Comparison of ENCODE assay signal across 26 cellular contexts in the genomic region with DNA sequence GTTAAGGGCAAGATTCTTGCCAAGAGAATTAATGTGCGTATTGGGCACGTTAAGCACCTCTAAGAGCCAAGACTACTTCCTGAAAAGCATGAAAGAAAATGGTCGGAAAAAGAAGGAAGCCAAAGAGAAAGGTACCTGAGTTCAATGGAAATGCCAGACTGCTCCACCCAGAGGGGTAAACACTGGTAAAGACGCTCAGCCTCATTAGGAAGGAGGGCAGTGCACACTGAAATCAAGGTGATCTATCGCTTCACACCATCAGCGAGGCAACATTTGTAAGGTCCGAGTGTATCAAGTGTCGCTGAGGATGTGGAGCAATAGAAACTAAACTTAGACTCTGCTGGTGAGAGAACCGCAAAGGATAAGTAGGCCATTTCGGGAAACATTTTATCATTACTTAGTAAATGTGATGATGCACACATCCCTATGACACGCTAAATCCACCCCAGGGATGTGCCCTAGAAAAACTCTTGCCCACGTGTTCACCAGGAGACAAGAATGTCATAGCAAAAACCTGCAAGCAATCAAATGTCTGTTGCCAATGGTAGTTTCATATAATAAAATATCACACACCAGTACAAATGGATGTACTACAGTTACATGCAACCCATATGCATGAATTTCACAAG. TPM values are rescaled to one million over a fixed set of nuclear protein-coding genes. Genes with fewer than 3 reads are reported as not detected.
DNase-seq lines count a peak whose midpoint lies in the region; ATAC-seq and TF ChIP-seq lines count a peak whose summit lies in the region.
"Had no signal": no experiment of that assay in that cellular context is flagged by ENCODE, and none has a peak within 500 bp of the region (broad histone marks: within the 10 kb centered on the region; RNA-seq: fewer than 3 reads in every experiment).

No MANE protein-coding gene starts in this region.

- H3K9me2 ChIP-seq in GM23338 (ENCODE audit: insufficient read depth), result 0 out of 2 replicates have a peak, but pooled peaks cover 5% of the 10 kb centered on the region

- H3K4me3 ChIP-seq in AG10803 (ENCODE audit: low read length), result no peak overlapping the region
- no peak overlapping the region for H3K4me3 ChIP-seq in cardiac muscle cell
- H3K4me3 ChIP-seq in rectal smooth muscle tissue (ENCODE audit: low read length), result no peak overlapping the region
- H3K4me3 ChIP-seq in GM23338, result no peak overlapping the region
- no peak overlapping the region for H3K4me3 ChIP-seq in H7 (ENCODE audit: insufficient read depth, low read depth, low read length)
- H3K4me3 ChIP-seq: lung, PC-9, right lobe of liver had no signal

- H3K36me3 Mint-ChIP-seq in T-helper 17 cell (ENCODE audit: low read depth), result no peaks in the 10 kb centered on the region
- no peaks in the 10 kb centered on the region for H3K36me3 Mint-ChIP-seq in GM23338 (ENCODE audit: low read depth)

- H3K4me1 ChIP-seq in cardiac muscle cell (ENCODE audit: low read depth), result peaks cover 14% of the 10 kb centered on the region
- H3K4me1 ChIP-seq in rectal smooth muscle tissue (ENCODE audit: control insufficient read depth, insufficient read depth, low read length), result peaks cover 13% of the 10 kb centered on the region
- no peaks in the 10 kb centered on the region for H3K4me1 ChIP-seq in GM23338 (ENCODE audit: insufficient read depth)
- H3K4me1 ChIP-seq: right lobe of liver had no signal

- H4K20me1 ChIP-seq in GM23338 (replicated peaks; ENCODE audit: insufficient read depth), result no peaks in the 10 kb centered on the region

- H3K27me3 Mint-ChIP-seq in T-helper 17 cell, result peaks cover 9% of the 10 kb centered on the region
- H3K27me3 Mint-ChIP-seq in GM23338 (ENCODE audit: insufficient read depth, low read depth, poor library complexity), result peaks cover 4% of the 10 kb centered on the region
- H3K27me3 Mint-ChIP-seq: stimulated activated naive CD8-positive, alpha-beta T cell treated with anti-CD3 and anti-CD28 coated beads, Interleukin-15, Interleukin-2, amounts not matched to agents 100 ng/mL and 50 ng/mL, for 24 hours had no signal

- H3K27ac Mint-ChIP-seq in T-helper 17 cell (peak overlapping the region; percentile 32), GM23338 (no peak overlapping the region)
- H3K27ac Mint-ChIP-seq: immature natural killer cell; stimulated activated naive CD8-positive, alpha-beta T cell treated with anti-CD3 and anti-CD28 coated beads, Interleukin-15, Interleukin-2, amounts not matched to agents 100 ng/mL and 50 ng/mL, for 24 hours had no signal

- H3K27ac ChIP-seq in cardiac muscle cell (peak overlapping the region; percentile 92), rectal smooth muscle tissue (ENCODE audit: low read depth, low read length) (peak overlapping the region; percentile 76), GM23338 (ENCODE audit: low read depth) (no peak overlapping the region)
- H3K27ac ChIP-seq: PC-9, right lobe of liver had no signal

- H3K9me3 ChIP-seq in T-helper 17 cell (ENCODE audit: control insufficient read depth, low read length, poor library complexity, severe bottlenecking) (no peaks in the 10 kb centered on the region), cardiac muscle cell (ENCODE audit: low read depth) (no peaks in the 10 kb centered on the region)
- H3K9me3 ChIP-seq: right lobe of liver had no signal

- no peak overlapping the region for H3K4me3 Mint-ChIP-seq in T-helper 17 cell
- H3K4me3 Mint-ChIP-seq in GM23338, result no peak overlapping the region
- H3K4me3 Mint-ChIP-seq: immature natural killer cell; stimulated activated naive CD8-positive, alpha-beta T cell treated with anti-CD3 and anti-CD28 coated beads, Interleukin-15, Interleukin-2, amounts not matched to agents 100 ng/mL and 50 ng/mL, for 24 hours had no signal

- no peaks in the 10 kb centered on the region for H3F3A ChIP-seq in GM23338 (replicated peaks; ENCODE audit: low read depth)

- H3K4me1 Mint-ChIP-seq in T-helper 17 cell (peaks cover 6% of the 10 kb centered on the region), GM23338 (peaks cover 2% of the 10 kb centered on the region)

- peak; percentile 17 for DNase-seq in AG10803 (ENCODE audit: low read depth)
- no peak for DNase-seq in T-helper 17 cell
- peak in 1 of 2 donors; percentile 75 for DNase-seq in cardiac muscle cell (ENCODE audit: low read depth in 1 of 2, low spot score in 1 of 2)
- no peak for DNase-seq in GM23338 (ENCODE audit: low spot score)
- no peak for DNase-seq in H7
- DNase-seq: activated CD4-positive, alpha-beta T cell treated with anti-CD3 and anti-CD28 coated beads for 1 hour; DMS 273 treated with DMSO at 0.1 percent for 48 hours; immature natural killer cell; Kasumi-1; NCI-H1436 treated with DMSO at 0.1 percent for 48 hours; NCI-H2171 treated with DMSO at 0.1 percent for 48 hours; NCI-H526 treated with DMSO at 0.1 percent for 48 hours; occipital lobe; PC-9; right lobe of liver had no signal

- no peak overlapping the region for H2AFZ ChIP-seq in GM23338
- H2AFZ ChIP-seq: PC-9 had no signal

- H3K4me2 ChIP-seq in GM23338, result no peak overlapping the region
- H3K4me2 ChIP-seq: PC-9 had no signal

- H3K27me3 ChIP-seq in cardiac muscle cell, result no peaks in the 10 kb centered on the region
- H3K27me3 ChIP-seq in rectal smooth muscle tissue (ENCODE audit: control insufficient read depth, insufficient read depth, low read length), result no peaks in the 10 kb centered on the region
- no peaks in the 10 kb centered on the region for H3K27me3 ChIP-seq in GM23338 (ENCODE audit: insufficient read depth)
- no peaks in the 10 kb centered on the region for H3K27me3 ChIP-seq in H7 (ENCODE audit: control insufficient read depth, insufficient read depth, low read length)
- H3K27me3 ChIP-seq: right lobe of liver had no signal

- TF ChIP-seq CTCF in AG10803 (conservative IDR thresholded peaks at IDR 0.05; ENCODE audit: low read length), result no peak
- no peak for TF ChIP-seq CTCF in cardiac muscle cell (IDR thresholded peaks at IDR 0.05; ENCODE audit: low read depth, low read length)
- no peak for TF ChIP-seq CTCF in GM23338 (conservative IDR thresholded peaks at IDR 0.05; ENCODE audit: low read depth in 2 of 2)

- H3K36me3 ChIP-seq in cardiac muscle cell (peaks cover 1% of the 10 kb centered on the region), rectal smooth muscle tissue (ENCODE audit: control insufficient read depth, insufficient read depth, low read length) (no peaks in the 10 kb centered on the region), GM23338 (ENCODE audit: insufficient read depth) (no peaks in the 10 kb centered on the region), H7 (replicated peaks; ENCODE audit: control insufficient read depth, insufficient read depth, low read length) (no peaks in the 10 kb centered on the region)
- H3K36me3 ChIP-seq: right lobe of liver had no signal

- H3K9ac ChIP-seq in rectal smooth muscle tissue (ENCODE audit: low read length), result no peak overlapping the region

- ATAC-seq in T-helper 17 cell, result no peak
- ATAC-seq in GM23338, result no peak
- no peak for ATAC-seq in GM18870 (IDR thresholded peaks at IDR 0.05; ENCODE audit: unreplicated experiment)
- no peak for ATAC-seq in GM21528 (IDR thresholded peaks at IDR 0.05; ENCODE audit: low FRiP score, unreplicated experiment)
- ATAC-seq: esophagus mucosa had no signal

- no peaks in the 10 kb centered on the region for H3K9me3 Mint-ChIP-seq in GM23338
- H3K9me3 Mint-ChIP-seq: immature natural killer cell; stimulated activated naive CD8-positive, alpha-beta T cell treated with anti-CD3 and anti-CD28 coated beads, Interleukin-15, Interleukin-2, amounts not matched to agents 100 ng/mL and 50 ng/mL, for 24 hours had no signal

- no peaks in the 10 kb centered on the region for H3K79me2 ChIP-seq in GM23338 (replicated peaks; ENCODE audit: insufficient read depth)

TF ChIP-seq in GM23338, 12 proteins besides CTCF, POLR2A, EP300 and RAD21 (continues in another document):
- TF ChIP-seq, protein P1, sequence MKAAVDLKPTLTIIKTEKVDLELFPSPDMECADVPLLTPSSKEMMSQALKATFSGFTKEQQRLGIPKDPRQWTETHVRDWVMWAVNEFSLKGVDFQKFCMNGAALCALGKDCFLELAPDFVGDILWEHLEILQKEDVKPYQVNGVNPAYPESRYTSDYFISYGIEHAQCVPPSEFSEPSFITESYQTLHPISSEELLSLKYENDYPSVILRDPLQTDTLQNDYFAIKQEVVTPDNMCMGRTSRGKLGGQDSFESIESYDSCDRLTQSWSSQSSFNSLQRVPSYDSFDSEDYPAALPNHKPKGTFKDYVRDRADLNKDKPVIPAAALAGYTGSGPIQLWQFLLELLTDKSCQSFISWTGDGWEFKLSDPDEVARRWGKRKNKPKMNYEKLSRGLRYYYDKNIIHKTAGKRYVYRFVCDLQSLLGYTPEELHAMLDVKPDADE (IDR thresholded peaks at IDR 0.05), result no peak
- no peak for TF ChIP-seq ZNF114 (CRISPR knock-in tag; IDR thresholded peaks at IDR 0.05)

RNA-seq across cellular contexts. Expression of a gene that starts 23.5 kb away (rescaled TPM):
- total RNA-seq in T-helper 17 cell, result 10 to 100 TPM; 24.3 to 27.9 TPM
- total RNA-seq in cardiac muscle cell, result 19.6 and 42.6 TPM in 2 replicates
- 23.1 and 44.0 TPM in 2 replicates for polyA plus RNA-seq in cardiac muscle cell
- 18.4 and 18.5 TPM in 2 replicates for total RNA-seq in GM23338 (2014; rRNA removed; shearing (Covaris generic))
- polyA plus RNA-seq in GM23338 (2016; fragmentation: Nextera tagmentation; extraction: Ambion mirVana), result 16.3 and 17.8 TPM in 2 replicates
- total RNA-seq in H7 (2014; rRNA removed; shearing (Covaris generic)), result 5.5 and 6.8 TPM in 2 replicates

RNA-seq across cellular contexts. Expression of a gene that starts 23.8 kb away (rescaled TPM):
- total RNA-seq in T-helper 17 cell (100 to 1,000 TPM; 102 to 118 TPM), cardiac muscle cell (92.0 and 110 TPM in 2 replicates)
- polyA plus RNA-seq in cardiac muscle cell (340 and 386 TPM in 2 replicates), GM23338 (2016; fragmentation: Nextera tagmentation; extraction: Ambion mirVana) (211 and 234 TPM in 2 replicates)
- 45.2 and 52.4 TPM in 2 replicates for total RNA-seq in GM23338 (2014; rRNA removed; shearing (Covaris generic))
- total RNA-seq in H7 (2014; rRNA removed; shearing (Covaris generic)), result 8.1 and 12.0 TPM in 2 replicates

RNA-seq across cellular contexts. Expression of a gene that starts 25.9 kb away (rescaled TPM):
- 1 to 10 TPM; 5.9 to 8.4 TPM for total RNA-seq in T-helper 17 cell
- 1.8 and 3.3 TPM in 2 replicates for total RNA-seq in cardiac muscle cell
- polyA plus RNA-seq in cardiac muscle cell, result 1.3 and 1.4 TPM in 2 replicates
- total RNA-seq in GM23338 (2014; rRNA removed; shearing (Covaris generic)), result 0.47 and 1.0 TPM in 2 replicates
- 0.45 and 1.0 TPM in 2 replicates for polyA plus RNA-seq in GM23338 (2016; fragmentation: Nextera tagmentation; extraction: Ambion mirVana)
- total RNA-seq in H7 (2014; rRNA removed; shearing (Covaris generic)), result 0.37 TPM in 1 of 2 replicates, not detected in the other
- total RNA-seq: G401 had no signal

RNA-seq across cellular contexts. Expression of a gene that starts 39.4 kb away (rescaled TPM):
- total RNA-seq in T-helper 17 cell (1 to 10 TPM; 1.4 to 2.3 TPM), cardiac muscle cell (20.3 and 26.1 TPM in 2 replicates)
- polyA plus RNA-seq in cardiac muscle cell (5.2 and 5.8 TPM in 2 replicates), GM23338 (2016; fragmentation: Nextera tagmentation; extraction: Ambion mirVana) (0.35 and 0.42 TPM in 2 replicates)
- total RNA-seq in GM23338 (2014; rRNA removed; shearing (Covaris generic)), result 0.66 and 1.4 TPM in 2 replicates
- total RNA-seq in H7 (2014; rRNA removed; shearing (Covaris generic)), result 0.17 and 2.0 TPM in 2 replicates

RNA-seq across cellular contexts. Expression of a gene that starts 46.9 kb away (rescaled TPM):
- total RNA-seq in T-helper 17 cell (under 1 TPM in 1 of 2 donors, not detected in 1; 0.08 TPM), cardiac muscle cell (1.1 TPM in 1 of 2 replicates, not detected in the other)
- polyA plus RNA-seq in cardiac muscle cell (0.54 and 3.7 TPM in 2 replicates), GM23338 (2016; fragmentation: Nextera tagmentation; extraction: Ambion mirVana) (0.08 and 0.96 TPM in 2 replicates)
- total RNA-seq in GM23338 (2014; rRNA removed; shearing (Covaris generic)), result 0.07 TPM in 1 of 2 replicates, not detected in the other
- not detected in 2 replicates for total RNA-seq in H7 (2014; rRNA removed; shearing (Covaris generic))
- total RNA-seq: G401, H4, myocyte, SK-MEL-5, urinary bladder had no signal
- polyA plus RNA-seq: immature natural killer cell, urinary bladder had no signal
